21 cellular contexts compared by ENCODE assay signal in the genomic region with DNA sequence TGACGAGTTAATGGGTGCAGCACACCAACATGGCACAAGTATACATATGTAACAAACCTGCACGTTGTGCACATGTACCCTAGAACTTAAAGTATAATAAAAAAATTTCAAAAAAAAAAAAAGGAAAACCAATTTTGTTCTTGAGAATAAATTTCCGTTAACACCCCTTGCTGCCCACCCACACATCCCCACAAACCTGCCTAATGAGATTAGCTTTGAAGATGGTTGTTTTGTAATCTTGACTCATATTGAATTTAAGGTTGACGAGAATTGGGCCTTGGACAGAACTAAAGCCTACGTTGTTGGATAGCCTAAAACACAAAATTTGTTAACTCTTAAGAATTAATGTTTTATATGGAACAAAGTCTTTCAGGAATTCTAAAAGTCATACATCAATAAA. TPM values are rescaled to one million over a fixed set of nuclear protein-coding genes. Genes with fewer than 3 reads are reported as not detected.
DNase-seq lines count a peak whose midpoint lies in the region; ATAC-seq and TF ChIP-seq lines count a peak whose summit lies in the region.
"Had no signal": no experiment of that assay in that cellular context is flagged by ENCODE, and none has a peak within 500 bp of the region (broad histone marks: within the 10 kb centered on the region; RNA-seq: fewer than 3 reads in every experiment).

No MANE protein-coding gene starts in this region.

- ATAC-seq in GM21526 (IDR thresholded peaks at IDR 0.05; ENCODE audit: low FRiP score, unreplicated experiment), result no peak
- ATAC-seq: HepG2 had no signal

- H3K4me1 ChIP-seq in mammary epithelial cell (ENCODE audit: insufficient read depth, low read length) (peaks cover 28% of the 10 kb centered on the region), breast epithelium (no peaks in the 10 kb centered on the region)
- H3K4me1 ChIP-seq: Peyer's patch had no signal

- POLR2A ChIA-PET in activated CD4-positive, alpha-beta T cell treated with anti-CD3 and anti-CD28 coated beads, Interleukin-2, amount 10 ng/mL, durations not matched to agents 7 days and 5 days (lab: Charles Lee), result no interaction called here

- DNase-seq in mammary epithelial cell (no peak), breast epithelium (ENCODE audit: low spot score in 2 of 2) (no peak), nephron progenitor cell (no peak), COLO829 (ENCODE audit: low spot score) (no peak), NCI-H1694 treated with DMSO at 0.1 percent for 48 hours (lab: John Stamatoyannopoulos, UW) (no peak)
- DNase-seq in activated CD4-positive, alpha-beta T cell treated with anti-CD3 and anti-CD28 coated beads, Interleukin-2, amount 10 ng/mL, durations not matched to agents 7 days and 5 days, result no peak
- DNase-seq: CD8-positive, alpha-beta memory T cell; H9; KG1; NCI-H1092; NCI-H1436; NCI-H1930; NK-92 treated with Interleukin-12 subunit alpha and Interleukin-12 subunit beta, amount 100 ng/mL, for 24 hours; Peyer's patch; SW 1271 had no signal

- TF ChIP-seq POLR2A in breast epithelium (IDR thresholded peaks at IDR 0.05), result no peak

- no peaks in the 10 kb centered on the region for H3K36me3 ChIP-seq in mammary epithelial cell (ENCODE audit: insufficient read depth, low read length)
- H3K36me3 ChIP-seq in breast epithelium, result no peaks in the 10 kb centered on the region
- H3K36me3 ChIP-seq: Peyer's patch had no signal

- H3K4me3 ChIP-seq in mammary epithelial cell (replicated peaks in 1 of 3; ENCODE audit: insufficient read depth in 1 of 3, low read depth in 2 of 3, low read length in 3 of 3) (no peak overlapping the region), breast epithelium (no peak overlapping the region)
- H3K4me3 ChIP-seq: Peyer's patch had no signal

- H3K4me1 Mint-ChIP-seq in brain (peaks cover 20% of the 10 kb centered on the region), nephron progenitor cell (peaks cover 4% of the 10 kb centered on the region)
- H3K4me1 Mint-ChIP-seq in activated CD4-positive, alpha-beta T cell treated with anti-CD3 and anti-CD28 coated beads, Interleukin-2, amount 10 ng/mL, durations not matched to agents 7 days and 5 days, result no peaks in the 10 kb centered on the region
- H3K4me1 Mint-ChIP-seq: CD8-positive, alpha-beta memory T cell had no signal

- no peaks in the 10 kb centered on the region for H3K9me3 Mint-ChIP-seq in brain
- no peaks in the 10 kb centered on the region for H3K9me3 Mint-ChIP-seq in nephron progenitor cell
- no peaks in the 10 kb centered on the region for H3K9me3 Mint-ChIP-seq in activated CD4-positive, alpha-beta T cell treated with anti-CD3 and anti-CD28 coated beads, Interleukin-2, amount 10 ng/mL, durations not matched to agents 7 days and 5 days
- H3K9me3 Mint-ChIP-seq: H9 had no signal

- H2AFZ ChIP-seq in mammary epithelial cell (ENCODE audit: low read depth, low read length), result no peak overlapping the region

- H3K27me3 Mint-ChIP-seq in brain (no peaks in the 10 kb centered on the region), nephron progenitor cell (ENCODE audit: low read depth, poor library complexity) (no peaks in the 10 kb centered on the region)
- no peaks in the 10 kb centered on the region for H3K27me3 Mint-ChIP-seq in activated CD4-positive, alpha-beta T cell treated with anti-CD3 and anti-CD28 coated beads, Interleukin-2, amount 10 ng/mL, durations not matched to agents 7 days and 5 days
- H3K27me3 Mint-ChIP-seq: CD8-positive, alpha-beta memory T cell had no signal

- H3K4me2 ChIP-seq in mammary epithelial cell (ENCODE audit: insufficient read depth, low read depth, low read length), result peak overlapping the region; percentile 61

- intact Hi-C loops in mammary epithelial cell (cut with micrococcal nuclease), result no loop called here
- intact Hi-C loops in breast epithelium (cut with DNase I; ENCODE audit: low total_unique reads), result no loop called here

- H4K20me1 ChIP-seq in mammary epithelial cell (ENCODE audit: insufficient read depth, low read length), result no peaks in the 10 kb centered on the region

- H3K27ac Mint-ChIP-seq in brain, result peak overlapping the region in 3 of 5 experiments; percentile 31 to 90 (median 44)
- peak overlapping the region; percentile 40 for H3K27ac Mint-ChIP-seq in nephron progenitor cell
- H3K27ac Mint-ChIP-seq in activated CD4-positive, alpha-beta T cell treated with anti-CD3 and anti-CD28 coated beads, Interleukin-2, amount 10 ng/mL, durations not matched to agents 7 days and 5 days, result no peak overlapping the region
- H3K27ac Mint-ChIP-seq: CD8-positive, alpha-beta memory T cell had no signal

- H3K79me2 ChIP-seq in mammary epithelial cell (ENCODE audit: insufficient read depth, low read length), result no peaks in the 10 kb centered on the region

- dilution Hi-C loops in mammary epithelial cell (cut with HindIII; ENCODE audit: low sequenced_read_pairs), result no loop called here

- no peaks in the 10 kb centered on the region for H3K27me3 ChIP-seq in mammary epithelial cell (ENCODE audit: insufficient read depth, low read length)
- no peaks in the 10 kb centered on the region for H3K27me3 ChIP-seq in breast epithelium
- H3K27me3 ChIP-seq: Peyer's patch had no signal

- H3K27ac ChIP-seq in mammary epithelial cell (ENCODE audit: insufficient read depth, low read depth, low read length), result peak overlapping the region; percentile 51
- no peak overlapping the region for H3K27ac ChIP-seq in breast epithelium
- H3K27ac ChIP-seq: C4-2B, HL-60, Peyer's patch had no signal

- BruUV-seq in mammary epithelial cell (replicated peaks; lab: Mats Ljungman, UMichigan), result no TSS peak

- TF ChIP-seq CTCF in mammary epithelial cell (conservative IDR thresholded peaks at IDR 0.05 in 1 of 2, IDR thresholded peaks at IDR 0.05 in 1 of 2; ENCODE audit: extremely low read depth in 1 of 2, insufficient read depth in 1 of 2, low read depth in 1 of 2, low read length in 2 of 2), result no peak
- no peak for TF ChIP-seq CTCF in breast epithelium (IDR thresholded peaks at IDR 0.05)
- TF ChIP-seq CTCF in brain (conservative IDR thresholded peaks at IDR 0.05), result no peak
- no peak for TF ChIP-seq CTCF in nephron progenitor cell (IDR thresholded peaks at IDR 0.05)

- CTCF ChIA-PET in mammary epithelial cell (lab: Charles Lee; ENCODE audit: low non-redundant PET), result no interaction called here
- CTCF ChIA-PET in activated CD4-positive, alpha-beta T cell treated with anti-CD3 and anti-CD28 coated beads, Interleukin-2, amount 10 ng/mL, durations not matched to agents 7 days and 5 days (lab: Charles Lee), result no interaction called here

- 41% methylated on average over 4 of the region's 5 CpGs for WGBS in mammary epithelial cell (ENCODE audit: low coverage, missing lambda C conversion rate)

- H3K9ac ChIP-seq in mammary epithelial cell (ENCODE audit: insufficient read depth, low read length), result no peak overlapping the region

- H3K36me3 Mint-ChIP-seq in brain (no peaks in the 10 kb centered on the region), nephron progenitor cell (ENCODE audit: low read depth) (no peaks in the 10 kb centered on the region)
- no peaks in the 10 kb centered on the region for H3K36me3 Mint-ChIP-seq in activated CD4-positive, alpha-beta T cell treated with anti-CD3 and anti-CD28 coated beads, Interleukin-2, amount 10 ng/mL, durations not matched to agents 7 days and 5 days (ENCODE audit: low read depth)
- H3K36me3 Mint-ChIP-seq: CD8-positive, alpha-beta memory T cell had no signal

- H3K9me3 ChIP-seq in mammary epithelial cell (replicated peaks; ENCODE audit: insufficient read depth, low read length), result no peaks in the 10 kb centered on the region
- H3K9me3 ChIP-seq in breast epithelium, result no peaks in the 10 kb centered on the region
- H3K9me3 ChIP-seq: Peyer's patch had no signal

- in situ Hi-C loops in mammary epithelial cell (cut with MboI; ENCODE audit: low sequenced_read_pairs in 2 of 2), result no loop called here

- H3K4me3 Mint-ChIP-seq in brain (no peak overlapping the region), nephron progenitor cell (no peak overlapping the region)
- no peak overlapping the region for H3K4me3 Mint-ChIP-seq in activated CD4-positive, alpha-beta T cell treated with anti-CD3 and anti-CD28 coated beads, Interleukin-2, amount 10 ng/mL, durations not matched to agents 7 days and 5 days
- H3K4me3 Mint-ChIP-seq: CD8-positive, alpha-beta memory T cell; H9 had no signal

RNA-seq across cellular contexts. Expression of gene SYT1, which starts 52.9 kb away (rescaled TPM):
- 10 to 100 TPM; 13.7 to 19.3 TPM for total RNA-seq in mammary epithelial cell
- polyA plus RNA-seq in mammary epithelial cell, result 9.0 TPM
- 20.9 TPM for polyA minus RNA-seq in mammary epithelial cell
- total RNA-seq in breast epithelium, result 1 to 10 TPM; 1.1 to 2.3 (median 1.6) TPM
- 78.3 TPM for polyA plus RNA-seq in brain (ENCODE audit: insufficient read depth, low read depth, low replicate concordance)
- total RNA-seq in activated CD4-positive, alpha-beta T cell treated with anti-CD3 and anti-CD28 coated beads, Interleukin-2, amount 10 ng/mL, durations not matched to agents 7 days and 5 days, result not detected
- total RNA-seq: CD8-positive, alpha-beta memory T cell; HepG2; HT-29 had no signal
- polyA plus RNA-seq: CD8-positive, alpha-beta memory T cell; HepG2 had no signal

Comparison
In these comparisons a context has a peak if more than half of its experiments do, and no peak if none do; other contexts are left out.
1. RNA of gene SYT1, which starts 52.9 kb away (total RNA-seq): 13.7 to 19.3 TPM in mammary epithelial cell; 1.1 to 2.3 TPM in breast epithelium and not detected in activated CD4-positive, alpha-beta T cell treated with anti-CD3 and anti-CD28 coated beads, Interleukin-2, amount 10 ng/mL, durations not matched to agents 7 days and 5 days; every median in the first group is over 4 times any median in the second.